In the genomic region with DNA sequence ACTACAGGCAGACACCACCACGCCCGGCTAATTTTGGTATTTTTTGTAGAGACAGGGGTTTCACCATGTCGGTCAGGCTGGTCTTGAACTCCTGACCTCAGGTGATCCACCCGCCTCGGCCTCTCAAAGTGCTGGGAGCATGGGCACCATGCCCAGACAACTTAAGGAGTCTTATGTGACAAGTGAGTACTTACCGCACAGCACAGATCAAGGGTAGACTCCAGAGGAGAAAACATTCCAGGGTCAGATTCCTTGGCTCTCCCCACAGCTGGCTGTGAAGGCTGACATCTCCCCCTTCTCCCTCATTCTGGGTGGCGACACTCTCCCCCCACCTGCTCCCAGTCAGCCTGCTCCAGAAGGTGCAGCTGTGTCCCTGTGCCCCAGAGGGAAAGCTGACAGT, we compare ENCODE assay signal across 24 cellular contexts. TPM values are rescaled to one million over a fixed set of nuclear protein-coding genes. Genes with fewer than 3 reads are reported as not detected.
DNase-seq lines count a peak whose midpoint lies in the region; ATAC-seq and TF ChIP-seq lines count a peak whose summit lies in the region.
"Had no signal": no experiment of that assay in that cellular context is flagged by ENCODE, and none has a peak within 500 bp of the region (broad histone marks: within the 10 kb centered on the region; RNA-seq: fewer than 3 reads in every experiment).

No MANE protein-coding gene starts in this region.

- peak overlapping the region; percentile 92 for H3K27ac ChIP-seq in left ventricle myocardium inferior (replicated peaks)
- H3K27ac ChIP-seq in upper lobe of left lung, result peak overlapping the region; percentile 75 to 88 (median 86)
- no peak overlapping the region for H3K27ac ChIP-seq in ascending aorta
- H3K27ac ChIP-seq: brain microvascular endothelial cell, epithelial cell of prostate had no signal

- intact Hi-C loops in left ventricle myocardium inferior (cut with micrococcal nuclease), result no loop called here
- intact Hi-C loops in cardiac septum (cut with DNase I), result no loop called here
- intact Hi-C loops in ascending aorta (cut with DNase I), result no loop called here

- H3K27ac Mint-ChIP-seq in T-helper 17 cell (peak overlapping the region; percentile 77), mesothelial cell of epicardium (peak overlapping the region; percentile 53)
- H3K27ac Mint-ChIP-seq: activated naive CD8-positive, alpha-beta T cell treated with anti-CD3 and anti-CD28 coated beads for 36 hours had no signal

- no peak for TF ChIP-seq POLR2A in upper lobe of left lung (IDR thresholded peaks at IDR 0.05)

- H3K4me3 Mint-ChIP-seq in T-helper 17 cell, result no peak overlapping the region
- H3K4me3 Mint-ChIP-seq in mesothelial cell of epicardium, result no peak overlapping the region
- H3K4me3 Mint-ChIP-seq: activated naive CD8-positive, alpha-beta T cell treated with anti-CD3 and anti-CD28 coated beads for 36 hours had no signal

- H3K27me3 Mint-ChIP-seq in T-helper 17 cell (no peaks in the 10 kb centered on the region), mesothelial cell of epicardium (ENCODE audit: low read depth) (no peaks in the 10 kb centered on the region)
- H3K27me3 Mint-ChIP-seq: activated naive CD8-positive, alpha-beta T cell treated with anti-CD3 and anti-CD28 coated beads for 36 hours had no signal

- H3K4me3 ChIP-seq in left ventricle myocardium inferior (no peak overlapping the region), upper lobe of left lung (no peak overlapping the region), ascending aorta (no peak overlapping the region)

- H3K36me3 ChIP-seq in left ventricle myocardium inferior, result no peaks in the 10 kb centered on the region
- no peaks in the 10 kb centered on the region for H3K36me3 ChIP-seq in upper lobe of left lung
- H3K36me3 ChIP-seq in ascending aorta, result no peaks in the 10 kb centered on the region
- H3K36me3 ChIP-seq: brain microvascular endothelial cell had no signal

- peaks cover 32% of the 10 kb centered on the region for H3K4me1 ChIP-seq in left ventricle myocardium inferior
- peaks cover 24 to 39% (median 29%) of the 10 kb centered on the region in 4 donors for H3K4me1 ChIP-seq in upper lobe of left lung
- no peaks in the 10 kb centered on the region for H3K4me1 ChIP-seq in ascending aorta

- no peaks in the 10 kb centered on the region for H3K36me3 Mint-ChIP-seq in T-helper 17 cell (ENCODE audit: low read depth)
- H3K36me3 Mint-ChIP-seq in mesothelial cell of epicardium, result no peaks in the 10 kb centered on the region
- H3K36me3 Mint-ChIP-seq: activated naive CD8-positive, alpha-beta T cell treated with anti-CD3 and anti-CD28 coated beads for 36 hours had no signal

- DNase-seq in left ventricle myocardium inferior (no peak), cardiac septum (ENCODE audit: low spot score) (no peak), T-helper 17 cell (no peak), mesothelial cell of epicardium (ENCODE audit: low spot score in 2 of 2, unreplicated experiment in 2 of 2) (no peak), upper lobe of left lung (peak in 1 of 2 donors; percentile 84), GF-D8 (lab: John Stamatoyannopoulos, UW) (no peak), ascending aorta (ENCODE audit: low spot score in 2 of 2) (no peak), HT-29 (ENCODE audit: low spot score) (no peak)
- DNase-seq: activated naive CD8-positive, alpha-beta T cell treated with anti-CD3 and anti-CD28 coated beads for 36 hours; AML-193; brain microvascular endothelial cell; cortex of kidney; DMS 273 treated with DMSO at 0.1 percent for 48 hours; foreskin melanocyte; NCI-H1417; NCI-H2171; NCI-H748 treated with DMSO at 0.1 percent for 48 hours; PC-3; small intestine; stimulated activated CD8-positive, alpha-beta memory T cell treated with anti-CD3 and anti-CD28 coated beads, Interleukin-4, amount 100 ng/mL, for 48 hours had no signal

- WGBS in upper lobe of left lung, 2 donors, result 62 to 67% methylated on average over 7 of the region's 7 CpGs

- H3K27me3 ChIP-seq in left ventricle myocardium inferior (ENCODE audit: low read depth) (peaks cover 22% of the 10 kb centered on the region), upper lobe of left lung (no peaks in the 10 kb centered on the region), ascending aorta (no peaks in the 10 kb centered on the region)

- no peaks in the 10 kb centered on the region for H3K9me3 ChIP-seq in left ventricle myocardium inferior (replicated peaks)
- H3K9me3 ChIP-seq in T-helper 17 cell (ENCODE audit: control insufficient read depth, low read length, poor library complexity, severe bottlenecking), result no peaks in the 10 kb centered on the region
- H3K9me3 ChIP-seq in upper lobe of left lung, result no peaks in the 10 kb centered on the region
- H3K9me3 ChIP-seq in ascending aorta, result no peaks in the 10 kb centered on the region

- H3K9me3 Mint-ChIP-seq in mesothelial cell of epicardium, result no peaks in the 10 kb centered on the region
- H3K9me3 Mint-ChIP-seq: activated naive CD8-positive, alpha-beta T cell treated with anti-CD3 and anti-CD28 coated beads for 36 hours had no signal

- TF ChIP-seq EP300 in upper lobe of left lung (IDR thresholded peaks at IDR 0.05), result peak in 1 of 4 donors; percentile 29

- H3K4me1 Mint-ChIP-seq in T-helper 17 cell (peaks cover 33% of the 10 kb centered on the region), mesothelial cell of epicardium (peaks cover 16% of the 10 kb centered on the region)

- ATAC-seq in T-helper 17 cell (no peak), upper lobe of left lung (ENCODE audit: low FRiP score in 2 of 2) (peak; percentile 11 to 78)
- ATAC-seq: PC-3 had no signal

- TF ChIP-seq CTCF in left ventricle myocardium inferior (IDR thresholded peaks at IDR 0.05; ENCODE audit: borderline replicate concordance) (no peak), mesothelial cell of epicardium (IDR thresholded peaks at IDR 0.05; ENCODE audit: unreplicated experiment) (no peak), upper lobe of left lung (IDR thresholded peaks at IDR 0.05) (no peak), ascending aorta (IDR thresholded peaks at IDR 0.05) (no peak)

RNA-seq across cellular contexts. Expression of a gene that starts 10.6 kb away (rescaled TPM):
- total RNA-seq in left ventricle myocardium inferior, result not detected
- total RNA-seq in cardiac septum, result not detected
- under 1 TPM; 0.12 to 0.26 TPM for total RNA-seq in T-helper 17 cell
- 0.09 to 0.42 TPM in 2 of 3 replicates, not detected in the other for total RNA-seq in mesothelial cell of epicardium
- 1 to 10 TPM in 1 of 6 donors, under 1 TPM in 3, not detected in 2; 0.17 to 1.0 (median 0.28) TPM for total RNA-seq in upper lobe of left lung
- not detected for total RNA-seq in ascending aorta
- total RNA-seq in HT-29 (2014; rRNA removed; shearing (Covaris generic)), result not detected in 2 replicates
- total RNA-seq: activated naive CD8-positive, alpha-beta T cell treated with anti-CD3 and anti-CD28 coated beads for 36 hours; liver; PC-3; posterior vena cava had no signal

RNA-seq across cellular contexts. Expression of a gene that starts 23.0 kb away (rescaled TPM):
- total RNA-seq in left ventricle myocardium inferior, result 36.3 TPM
- total RNA-seq in cardiac septum, result 32.3 TPM
- 1,000 to 10,000 TPM; 1,099 to 1,147 TPM for total RNA-seq in T-helper 17 cell
- 4.9 to 6.0 TPM (median 5.5 TPM) in 3 replicates for total RNA-seq in mesothelial cell of epicardium
- total RNA-seq in upper lobe of left lung, result 100 to 1,000 TPM in 3 of 6 donors, 10 to 100 TPM in 3; 31.4 to 220 (median 116) TPM
- 139 TPM for total RNA-seq in ascending aorta
- 5.0 and 8.5 TPM in 2 replicates for total RNA-seq in HT-29 (2014; rRNA removed; shearing (Covaris generic))
- total RNA-seq: SK-MEL-5 had no signal

RNA-seq across cellular contexts. Expression of a gene that starts 23.9 kb away (rescaled TPM):
- total RNA-seq in left ventricle myocardium inferior, result 8.0 TPM
- total RNA-seq in cardiac septum, result 6.5 TPM
- not detected for total RNA-seq in T-helper 17 cell
- 15.4 to 16.7 TPM (median 16.0 TPM) in 3 replicates for total RNA-seq in mesothelial cell of epicardium
- 10 to 100 TPM; 13.8 to 25.2 (median 16.8) TPM for total RNA-seq in upper lobe of left lung
- 49.8 TPM for total RNA-seq in ascending aorta
- total RNA-seq in HT-29 (2014; rRNA removed; shearing (Covaris generic)), result 26.7 and 33.3 TPM in 2 replicates

RNA-seq across cellular contexts. Expression of a gene that starts 42.1 kb away (rescaled TPM):
- total RNA-seq in left ventricle myocardium inferior, result 1.2 TPM
- total RNA-seq in cardiac septum, result 3.0 TPM
- total RNA-seq in T-helper 17 cell, result 1 to 10 TPM; 1.4 to 1.5 TPM
- 0.09 to 0.16 TPM (median 0.11 TPM) in 3 replicates for total RNA-seq in mesothelial cell of epicardium
- 10 to 100 TPM; 10.0 to 41.4 (median 20.5) TPM for total RNA-seq in upper lobe of left lung
- total RNA-seq in ascending aorta, result 0.21 TPM
- 0.05 TPM in 1 of 2 replicates, not detected in the other for total RNA-seq in HT-29 (2014; rRNA removed; shearing (Covaris generic))

RNA-seq across cellular contexts. Expression of a gene that starts 46.4 kb away (rescaled TPM):
- total RNA-seq in left ventricle myocardium inferior (6.2 TPM), cardiac septum (7.5 TPM), T-helper 17 cell (1 to 10 TPM; 3.1 to 3.4 TPM), mesothelial cell of epicardium (12.2 to 13.4 TPM (median 12.7 TPM) in 3 replicates), upper lobe of left lung (10 to 100 TPM in 4 of 6 donors, 1 to 10 TPM in 2; 4.2 to 20.3 (median 11.6) TPM), ascending aorta (25.3 TPM)
- total RNA-seq in HT-29 (2014; rRNA removed; shearing (Covaris generic)), result 5.8 and 7.2 TPM in 2 replicates

Comparison
In these comparisons a context has a peak if more than half of its experiments do, and no peak if none do; other contexts are left out.
1. H3K27ac ChIP-seq: peak in left ventricle myocardium inferior (single experiment) and upper lobe of left lung (4 of 4); none in ascending aorta (0 of 2).